In the genomic region with DNA sequence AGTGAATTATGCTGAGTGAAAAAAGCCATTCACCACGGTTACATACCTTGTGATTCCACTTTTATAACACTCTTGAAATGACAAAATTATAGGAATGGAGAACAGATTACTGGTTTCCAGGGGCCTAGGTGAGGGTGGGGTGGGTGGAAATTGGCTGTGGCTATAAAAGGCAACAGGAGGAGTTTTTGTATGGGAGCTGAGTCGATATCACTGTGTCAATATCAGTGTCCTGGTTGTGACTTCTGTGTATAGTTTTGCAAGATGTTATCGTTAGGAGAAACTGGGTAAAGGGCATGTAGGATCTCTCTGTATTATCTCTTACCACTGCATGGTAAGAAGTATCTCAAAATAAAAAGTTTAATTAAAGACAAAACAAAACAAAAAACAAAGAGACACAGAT, we compare ENCODE assay signal across 1 cellular context.
A peak's percentile ranks its signal among the peaks of the same experiment; 100 is the strongest.
TF ChIP-seq lines count a peak whose summit lies in the region.

No MANE protein-coding gene starts in this region.

TF ChIP-seq in HepG2, 621 proteins besides CTCF, POLR2A, EP300 and RAD21 (continued from another document):
- TF ChIP-seq, protein P1, sequence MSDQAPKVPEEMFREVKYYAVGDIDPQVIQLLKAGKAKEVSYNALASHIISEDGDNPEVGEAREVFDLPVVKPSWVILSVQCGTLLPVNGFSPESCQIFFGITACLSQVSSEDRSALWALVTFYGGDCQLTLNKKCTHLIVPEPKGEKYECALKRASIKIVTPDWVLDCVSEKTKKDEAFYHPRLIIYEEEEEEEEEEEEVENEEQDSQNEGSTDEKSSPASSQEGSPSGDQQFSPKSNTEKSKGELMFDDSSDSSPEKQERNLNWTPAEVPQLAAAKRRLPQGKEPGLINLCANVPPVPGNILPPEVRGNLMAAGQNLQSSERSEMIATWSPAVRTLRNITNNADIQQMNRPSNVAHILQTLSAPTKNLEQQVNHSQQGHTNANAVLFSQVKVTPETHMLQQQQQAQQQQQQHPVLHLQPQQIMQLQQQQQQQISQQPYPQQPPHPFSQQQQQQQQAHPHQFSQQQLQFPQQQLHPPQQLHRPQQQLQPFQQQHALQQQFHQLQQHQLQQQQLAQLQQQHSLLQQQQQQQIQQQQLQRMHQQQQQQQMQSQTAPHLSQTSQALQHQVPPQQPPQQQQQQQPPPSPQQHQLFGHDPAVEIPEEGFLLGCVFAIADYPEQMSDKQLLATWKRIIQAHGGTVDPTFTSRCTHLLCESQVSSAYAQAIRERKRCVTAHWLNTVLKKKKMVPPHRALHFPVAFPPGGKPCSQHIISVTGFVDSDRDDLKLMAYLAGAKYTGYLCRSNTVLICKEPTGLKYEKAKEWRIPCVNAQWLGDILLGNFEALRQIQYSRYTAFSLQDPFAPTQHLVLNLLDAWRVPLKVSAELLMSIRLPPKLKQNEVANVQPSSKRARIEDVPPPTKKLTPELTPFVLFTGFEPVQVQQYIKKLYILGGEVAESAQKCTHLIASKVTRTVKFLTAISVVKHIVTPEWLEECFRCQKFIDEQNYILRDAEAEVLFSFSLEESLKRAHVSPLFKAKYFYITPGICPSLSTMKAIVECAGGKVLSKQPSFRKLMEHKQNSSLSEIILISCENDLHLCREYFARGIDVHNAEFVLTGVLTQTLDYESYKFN (CRISPR knock-in tag; conservative IDR thresholded peaks at IDR 0.05) = 0 out of 2 replicates have a peak, but pooled peaks have one; percentile 16
- TF ChIP-seq ZNF678 (CRISPR knock-in tag; IDR thresholded peaks at IDR 0.05) (no peak), KAT2B (IDR thresholded peaks at IDR 0.05; ENCODE audit: borderline replicate concordance, low read depth, low read length) (no peak), ZNF788 (CRISPR knock-in tag; IDR thresholded peaks at IDR 0.05; ENCODE audit: borderline replicate concordance) (no peak), SRF (IDR thresholded peaks at IDR 0.05; ENCODE audit: low read depth, low read length) (peak; percentile 65; the same call in 1 of the 2 replicates), AHDC1 (CRISPR knock-in tag; IDR thresholded peaks at IDR 0.05; ENCODE audit: borderline replicate concordance) (0 out of 2 replicates have a peak, but pooled peaks have one; percentile 24), ZNF761 (CRISPR knock-in tag; conservative IDR thresholded peaks at IDR 0.05) (no peak)
